In genomic region chrX:118183606-118184005, GRCh38 we compare ENCODE assay signal across 3 cellular contexts.
TF ChIP-seq lines count a peak whose summit lies in the region.

No MANE protein-coding gene starts in this region.

TF ChIP-seq in Ishikawa, 13 proteins besides CTCF, POLR2A, EP300 and RAD21:
- TF ChIP-seq, protein P1, sequence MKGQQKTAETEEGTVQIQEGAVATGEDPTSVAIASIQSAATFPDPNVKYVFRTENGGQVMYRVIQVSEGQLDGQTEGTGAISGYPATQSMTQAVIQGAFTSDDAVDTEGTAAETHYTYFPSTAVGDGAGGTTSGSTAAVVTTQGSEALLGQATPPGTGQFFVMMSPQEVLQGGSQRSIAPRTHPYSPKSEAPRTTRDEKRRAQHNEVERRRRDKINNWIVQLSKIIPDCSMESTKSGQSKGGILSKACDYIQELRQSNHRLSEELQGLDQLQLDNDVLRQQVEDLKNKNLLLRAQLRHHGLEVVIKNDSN (IDR thresholded peaks at IDR 0.05): no peak
- TF ChIP-seq TCF12 (IDR thresholded peaks at IDR 0.05; ENCODE audit: low read depth) (no peak), CREB1 (IDR thresholded peaks at IDR 0.05; ENCODE audit: low read depth) (no peak), YY1 (IDR thresholded peaks at IDR 0.05; ENCODE audit: low read depth) (no peak), EGR1 (IDR thresholded peaks at IDR 0.05) (no peak), TEAD4 (IDR thresholded peaks at IDR 0.05) (no peak), CEBPB (IDR thresholded peaks at IDR 0.05) (no peak)
- TF ChIP-seq, protein P2, sequence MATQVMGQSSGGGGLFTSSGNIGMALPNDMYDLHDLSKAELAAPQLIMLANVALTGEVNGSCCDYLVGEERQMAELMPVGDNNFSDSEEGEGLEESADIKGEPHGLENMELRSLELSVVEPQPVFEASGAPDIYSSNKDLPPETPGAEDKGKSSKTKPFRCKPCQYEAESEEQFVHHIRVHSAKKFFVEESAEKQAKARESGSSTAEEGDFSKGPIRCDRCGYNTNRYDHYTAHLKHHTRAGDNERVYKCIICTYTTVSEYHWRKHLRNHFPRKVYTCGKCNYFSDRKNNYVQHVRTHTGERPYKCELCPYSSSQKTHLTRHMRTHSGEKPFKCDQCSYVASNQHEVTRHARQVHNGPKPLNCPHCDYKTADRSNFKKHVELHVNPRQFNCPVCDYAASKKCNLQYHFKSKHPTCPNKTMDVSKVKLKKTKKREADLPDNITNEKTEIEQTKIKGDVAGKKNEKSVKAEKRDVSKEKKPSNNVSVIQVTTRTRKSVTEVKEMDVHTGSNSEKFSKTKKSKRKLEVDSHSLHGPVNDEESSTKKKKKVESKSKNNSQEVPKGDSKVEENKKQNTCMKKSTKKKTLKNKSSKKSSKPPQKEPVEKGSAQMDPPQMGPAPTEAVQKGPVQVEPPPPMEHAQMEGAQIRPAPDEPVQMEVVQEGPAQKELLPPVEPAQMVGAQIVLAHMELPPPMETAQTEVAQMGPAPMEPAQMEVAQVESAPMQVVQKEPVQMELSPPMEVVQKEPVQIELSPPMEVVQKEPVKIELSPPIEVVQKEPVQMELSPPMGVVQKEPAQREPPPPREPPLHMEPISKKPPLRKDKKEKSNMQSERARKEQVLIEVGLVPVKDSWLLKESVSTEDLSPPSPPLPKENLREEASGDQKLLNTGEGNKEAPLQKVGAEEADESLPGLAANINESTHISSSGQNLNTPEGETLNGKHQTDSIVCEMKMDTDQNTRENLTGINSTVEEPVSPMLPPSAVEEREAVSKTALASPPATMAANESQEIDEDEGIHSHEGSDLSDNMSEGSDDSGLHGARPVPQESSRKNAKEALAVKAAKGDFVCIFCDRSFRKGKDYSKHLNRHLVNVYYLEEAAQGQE (IDR thresholded peaks at IDR 0.05; ENCODE audit: low read depth): no peak
- TF ChIP-seq, protein P3, sequence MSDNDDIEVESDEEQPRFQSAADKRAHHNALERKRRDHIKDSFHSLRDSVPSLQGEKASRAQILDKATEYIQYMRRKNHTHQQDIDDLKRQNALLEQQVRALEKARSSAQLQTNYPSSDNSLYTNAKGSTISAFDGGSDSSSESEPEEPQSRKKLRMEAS (IDR thresholded peaks at IDR 0.05): no peak

TF ChIP-seq in K562, 482 proteins besides CTCF, POLR2A, EP300 and RAD21:
- TF ChIP-seq, protein P4, sequence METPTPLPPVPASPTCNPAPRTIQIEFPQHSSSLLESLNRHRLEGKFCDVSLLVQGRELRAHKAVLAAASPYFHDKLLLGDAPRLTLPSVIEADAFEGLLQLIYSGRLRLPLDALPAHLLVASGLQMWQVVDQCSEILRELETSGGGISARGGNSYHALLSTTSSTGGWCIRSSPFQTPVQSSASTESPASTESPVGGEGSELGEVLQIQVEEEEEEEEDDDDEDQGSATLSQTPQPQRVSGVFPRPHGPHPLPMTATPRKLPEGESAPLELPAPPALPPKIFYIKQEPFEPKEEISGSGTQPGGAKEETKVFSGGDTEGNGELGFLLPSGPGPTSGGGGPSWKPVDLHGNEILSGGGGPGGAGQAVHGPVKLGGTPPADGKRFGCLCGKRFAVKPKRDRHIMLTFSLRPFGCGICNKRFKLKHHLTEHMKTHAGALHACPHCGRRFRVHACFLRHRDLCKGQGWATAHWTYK (CRISPR knock-in tag; IDR thresholded peaks at IDR 0.05): no peak
- TF ChIP-seq ZNF121 (CRISPR knock-in tag; conservative IDR thresholded peaks at IDR 0.05) (no peak), MIER1 (IDR thresholded peaks at IDR 0.05; ENCODE audit: low read depth) (no peak), CBFA2T3 (IDR thresholded peaks at IDR 0.05) (no peak), ATF7 (IDR thresholded peaks at IDR 0.05) (no peak), ZNF165 (CRISPR knock-in tag; IDR thresholded peaks at IDR 0.05; ENCODE audit: borderline replicate concordance) (no peak), MECOM (CRISPR knock-in tag; IDR thresholded peaks at IDR 0.05) (no peak), NKRF (IDR thresholded peaks at IDR 0.05; ENCODE audit: borderline replicate concordance) (no peak), AFF1 (IDR thresholded peaks at IDR 0.05; ENCODE audit: low read depth in 1 of 2, partially characterized antibody in 2 of 2) (no peak), BRF1 (IDR thresholded peaks at IDR 0.05; ENCODE audit: borderline replicate concordance, extremely low read depth, insufficient read length) (no peak), RNF2 (IDR thresholded peaks at IDR 0.05) (no peak), KDM1A (IDR thresholded peaks at IDR 0.05) (no peak), KLF1 (tag; IDR thresholded peaks at IDR 0.05) (no peak), SMARCB1 (IDR thresholded peaks at IDR 0.05; ENCODE audit: insufficient read length, low read depth) (no peak), ZNF766 (CRISPR knock-in tag; conservative IDR thresholded peaks at IDR 0.05) (no peak), RBM25 (IDR thresholded peaks at IDR 0.05; ENCODE audit: low read depth, low read length, severe bottlenecking) (no peak), LARP7 (IDR thresholded peaks at IDR 0.05) (no peak)

TF ChIP-seq in liver, 16 proteins besides CTCF, POLR2A, EP300 and RAD21 (continued from another document):
- TF ChIP-seq, protein P3 (IDR thresholded peaks at IDR 0.05): no peak
- TF ChIP-seq, protein P5, sequence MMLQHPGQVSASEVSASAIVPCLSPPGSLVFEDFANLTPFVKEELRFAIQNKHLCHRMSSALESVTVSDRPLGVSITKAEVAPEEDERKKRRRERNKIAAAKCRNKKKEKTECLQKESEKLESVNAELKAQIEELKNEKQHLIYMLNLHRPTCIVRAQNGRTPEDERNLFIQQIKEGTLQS (IDR thresholded peaks at IDR 0.05): no peak
- TF ChIP-seq YY1 (IDR thresholded peaks at IDR 0.05) (no peak), SP1 (IDR thresholded peaks at IDR 0.05) (no peak), FOXA1 (IDR thresholded peaks at IDR 0.05) (no peak), NR2F2 (IDR thresholded peaks at IDR 0.05) (no peak), HNF4A (conservative IDR thresholded peaks at IDR 0.05) (no peak), FOXA2 (IDR thresholded peaks at IDR 0.05) (no peak), RXRA (IDR thresholded peaks at IDR 0.05) (no peak), JUND (IDR thresholded peaks at IDR 0.05) (no peak), EGR1 (IDR thresholded peaks at IDR 0.05; ENCODE audit: low read depth in 2 of 2) (no peak)
- TF ChIP-seq, protein P2 (IDR thresholded peaks at IDR 0.05): no peak
- TF ChIP-seq, protein P6, sequence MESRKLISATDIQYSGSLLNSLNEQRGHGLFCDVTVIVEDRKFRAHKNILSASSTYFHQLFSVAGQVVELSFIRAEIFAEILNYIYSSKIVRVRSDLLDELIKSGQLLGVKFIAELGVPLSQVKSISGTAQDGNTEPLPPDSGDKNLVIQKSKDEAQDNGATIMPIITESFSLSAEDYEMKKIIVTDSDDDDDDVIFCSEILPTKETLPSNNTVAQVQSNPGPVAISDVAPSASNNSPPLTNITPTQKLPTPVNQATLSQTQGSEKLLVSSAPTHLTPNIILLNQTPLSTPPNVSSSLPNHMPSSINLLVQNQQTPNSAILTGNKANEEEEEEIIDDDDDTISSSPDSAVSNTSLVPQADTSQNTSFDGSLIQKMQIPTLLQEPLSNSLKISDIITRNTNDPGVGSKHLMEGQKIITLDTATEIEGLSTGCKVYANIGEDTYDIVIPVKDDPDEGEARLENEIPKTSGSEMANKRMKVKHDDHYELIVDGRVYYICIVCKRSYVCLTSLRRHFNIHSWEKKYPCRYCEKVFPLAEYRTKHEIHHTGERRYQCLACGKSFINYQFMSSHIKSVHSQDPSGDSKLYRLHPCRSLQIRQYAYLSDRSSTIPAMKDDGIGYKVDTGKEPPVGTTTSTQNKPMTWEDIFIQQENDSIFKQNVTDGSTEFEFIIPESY (IDR thresholded peaks at IDR 0.05): no peak
